ENCODE assay signal across 2 cellular contexts in the genomic region with DNA sequence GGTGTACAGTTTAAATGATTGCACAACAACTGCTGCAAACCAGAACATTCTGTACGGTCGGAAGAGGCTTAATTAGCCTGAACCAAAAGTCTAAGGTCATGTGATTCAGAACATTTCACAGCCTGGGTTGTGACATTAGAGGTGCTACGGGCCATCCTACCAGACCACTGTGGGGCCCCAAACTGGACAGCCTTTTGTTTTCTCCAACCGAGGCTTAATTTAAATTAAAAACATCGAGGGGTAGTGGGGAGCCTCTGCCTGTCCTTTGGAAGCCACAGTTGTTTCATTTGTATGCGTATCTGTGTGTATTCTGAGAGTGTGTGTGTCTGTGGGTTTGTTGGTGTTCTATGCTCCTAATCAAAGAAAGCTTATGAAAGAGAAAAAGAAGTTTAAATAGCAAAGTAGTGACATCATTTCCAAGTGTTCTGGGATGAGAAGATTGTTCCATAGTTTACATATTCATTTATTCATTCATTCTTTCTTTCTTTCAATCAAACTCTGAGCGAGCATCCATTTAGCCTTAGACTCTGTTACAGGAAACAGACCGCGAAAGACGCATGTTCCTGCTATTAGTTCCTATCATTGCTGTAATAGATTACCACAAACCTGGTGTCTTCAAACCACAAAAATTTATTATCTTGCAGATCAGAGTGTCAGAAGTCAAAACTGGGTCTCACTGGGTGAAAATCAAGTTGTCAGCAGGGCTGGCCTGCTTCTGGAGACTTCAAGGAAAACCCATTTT.
TF ChIP-seq lines count a peak whose summit lies in the region.

No MANE protein-coding gene starts in this region.

TF ChIP-seq in SK-N-SH, 30 proteins besides CTCF, POLR2A, EP300 and RAD21 (continued from another document and continues in another):
- TF ChIP-seq PBX3 (IDR thresholded peaks at IDR 0.05) (peak; percentile 82), GATA2 (CRISPR knock-in tag; IDR thresholded peaks at IDR 0.05) (no peak), ELF1 (IDR thresholded peaks at IDR 0.05) (no peak), CHD2 (IDR thresholded peaks at IDR 0.05; ENCODE audit: low read length, partially characterized antibody) (no peak), YY1 (IDR thresholded peaks at IDR 0.05; ENCODE audit: low read depth) (no peak), RXRA (IDR thresholded peaks at IDR 0.05; ENCODE audit: borderline replicate concordance, low read depth) (no peak), GABPA (IDR thresholded peaks at IDR 0.05; ENCODE audit: low read depth) (no peak), NRF1 (IDR thresholded peaks at IDR 0.05; ENCODE audit: low read depth, low read length) (no peak), MAX (IDR thresholded peaks at IDR 0.05; ENCODE audit: low read depth) (no peak), JUND (IDR thresholded peaks at IDR 0.05) (peak; percentile 53), EZH2phosphoT487 (IDR thresholded peaks at IDR 0.05; ENCODE audit: borderline replicate concordance, low read depth) (no peak), TCF12 (IDR thresholded peaks at IDR 0.05) (peak; percentile 79), FOXJ3 (CRISPR knock-in tag; IDR thresholded peaks at IDR 0.05) (no peak), TAF1 (IDR thresholded peaks at IDR 0.05; ENCODE audit: borderline replicate concordance, low read depth, low read length) (no peak), POLR2AphosphoS5 (IDR thresholded peaks at IDR 0.05; ENCODE audit: low read depth, low read length) (peak; percentile 28; the same call in 1 of the 2 replicates), RFX5 (IDR thresholded peaks at IDR 0.05; ENCODE audit: low read length) (no peak), TEAD4 (IDR thresholded peaks at IDR 0.05; ENCODE audit: borderline replicate concordance, insufficient read depth) (peak; percentile 60; the same call in 1 of the 2 replicates), USF1 (IDR thresholded peaks at IDR 0.05; ENCODE audit: borderline replicate concordance, low read depth) (no peak)
- TF ChIP-seq, protein P1, sequence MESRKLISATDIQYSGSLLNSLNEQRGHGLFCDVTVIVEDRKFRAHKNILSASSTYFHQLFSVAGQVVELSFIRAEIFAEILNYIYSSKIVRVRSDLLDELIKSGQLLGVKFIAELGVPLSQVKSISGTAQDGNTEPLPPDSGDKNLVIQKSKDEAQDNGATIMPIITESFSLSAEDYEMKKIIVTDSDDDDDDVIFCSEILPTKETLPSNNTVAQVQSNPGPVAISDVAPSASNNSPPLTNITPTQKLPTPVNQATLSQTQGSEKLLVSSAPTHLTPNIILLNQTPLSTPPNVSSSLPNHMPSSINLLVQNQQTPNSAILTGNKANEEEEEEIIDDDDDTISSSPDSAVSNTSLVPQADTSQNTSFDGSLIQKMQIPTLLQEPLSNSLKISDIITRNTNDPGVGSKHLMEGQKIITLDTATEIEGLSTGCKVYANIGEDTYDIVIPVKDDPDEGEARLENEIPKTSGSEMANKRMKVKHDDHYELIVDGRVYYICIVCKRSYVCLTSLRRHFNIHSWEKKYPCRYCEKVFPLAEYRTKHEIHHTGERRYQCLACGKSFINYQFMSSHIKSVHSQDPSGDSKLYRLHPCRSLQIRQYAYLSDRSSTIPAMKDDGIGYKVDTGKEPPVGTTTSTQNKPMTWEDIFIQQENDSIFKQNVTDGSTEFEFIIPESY (IDR thresholded peaks at IDR 0.05; ENCODE audit: borderline replicate concordance, low read depth), result 0 out of 2 replicates have a peak, but pooled peaks have one; percentile 31
- TF ChIP-seq, protein P2, sequence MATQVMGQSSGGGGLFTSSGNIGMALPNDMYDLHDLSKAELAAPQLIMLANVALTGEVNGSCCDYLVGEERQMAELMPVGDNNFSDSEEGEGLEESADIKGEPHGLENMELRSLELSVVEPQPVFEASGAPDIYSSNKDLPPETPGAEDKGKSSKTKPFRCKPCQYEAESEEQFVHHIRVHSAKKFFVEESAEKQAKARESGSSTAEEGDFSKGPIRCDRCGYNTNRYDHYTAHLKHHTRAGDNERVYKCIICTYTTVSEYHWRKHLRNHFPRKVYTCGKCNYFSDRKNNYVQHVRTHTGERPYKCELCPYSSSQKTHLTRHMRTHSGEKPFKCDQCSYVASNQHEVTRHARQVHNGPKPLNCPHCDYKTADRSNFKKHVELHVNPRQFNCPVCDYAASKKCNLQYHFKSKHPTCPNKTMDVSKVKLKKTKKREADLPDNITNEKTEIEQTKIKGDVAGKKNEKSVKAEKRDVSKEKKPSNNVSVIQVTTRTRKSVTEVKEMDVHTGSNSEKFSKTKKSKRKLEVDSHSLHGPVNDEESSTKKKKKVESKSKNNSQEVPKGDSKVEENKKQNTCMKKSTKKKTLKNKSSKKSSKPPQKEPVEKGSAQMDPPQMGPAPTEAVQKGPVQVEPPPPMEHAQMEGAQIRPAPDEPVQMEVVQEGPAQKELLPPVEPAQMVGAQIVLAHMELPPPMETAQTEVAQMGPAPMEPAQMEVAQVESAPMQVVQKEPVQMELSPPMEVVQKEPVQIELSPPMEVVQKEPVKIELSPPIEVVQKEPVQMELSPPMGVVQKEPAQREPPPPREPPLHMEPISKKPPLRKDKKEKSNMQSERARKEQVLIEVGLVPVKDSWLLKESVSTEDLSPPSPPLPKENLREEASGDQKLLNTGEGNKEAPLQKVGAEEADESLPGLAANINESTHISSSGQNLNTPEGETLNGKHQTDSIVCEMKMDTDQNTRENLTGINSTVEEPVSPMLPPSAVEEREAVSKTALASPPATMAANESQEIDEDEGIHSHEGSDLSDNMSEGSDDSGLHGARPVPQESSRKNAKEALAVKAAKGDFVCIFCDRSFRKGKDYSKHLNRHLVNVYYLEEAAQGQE (IDR thresholded peaks at IDR 0.05; ENCODE audit: low read depth, low read length), result no peak

TF ChIP-seq in neural cell, 6 proteins besides CTCF, POLR2A, EP300 and RAD21 (continued from another document):
- TF ChIP-seq, protein P2 (IDR thresholded peaks at IDR 0.05; ENCODE audit: borderline replicate concordance), result no peak
- TF ChIP-seq MXI1 (conservative IDR thresholded peaks at IDR 0.05; ENCODE audit: poor library complexity, severe bottlenecking), result no peak
